Comparison of ENCODE assay signal across 28 cellular contexts in genomic region chr22:36573815-36574350, GRCh38.
"Had no signal": no experiment of that assay in that cellular context is flagged by ENCODE, and none has a peak within 500 bp of the region (broad histone marks: within the 10 kb centered on the region; RNA-seq: fewer than 3 reads in every experiment).

No MANE protein-coding gene starts in this region.

- H3K27ac ChIP-seq: ascending aorta, body of pancreas, VCaP had no signal

- H3K4me1 ChIP-seq: ascending aorta had no signal

- H3K27me3 ChIP-seq: ascending aorta, body of pancreas had no signal

- H3K36me3 ChIP-seq: ascending aorta had no signal

- H3K4me3 ChIP-seq: ascending aorta, body of pancreas had no signal

- FAIRE-seq: bronchial epithelial cell, TTC549 had no signal

- H3K9me3 ChIP-seq: ascending aorta, body of pancreas had no signal

- DNase-seq: activated CD4-positive, alpha-beta T cell treated with anti-CD3 and anti-CD28 coated beads for 48 hours; activated CD4-positive, alpha-beta T cell treated with anti-CD3 and anti-CD28 coated beads, Interleukin-2, amount 50 U/mL, for 4 hours; activated CD8-positive, alpha-beta memory T cell treated with anti-CD3 and anti-CD28 coated beads, Interleukin-2, amount 50 U/mL, for 48 hours; activated CD8-positive, alpha-beta T cell treated with anti-CD3 and anti-CD28 coated beads, Interleukin-2, amount 10 ng/mL, durations not matched to agents 7 days and 5 days; activated effector memory CD4-positive, alpha-beta T cell treated with anti-CD3 and anti-CD28 coated beads, Interleukin-2, amount 50 U/mL, for 16 hours; activated naive CD4-positive, alpha-beta T cell treated with Interleukin-2 at 50 U/mL for 16 hours; activated naive CD8-positive, alpha-beta T cell treated with anti-CD3 and anti-CD28 coated beads, Interleukin-2, amount 50 U/mL, for 24 hours; activated T-cell treated with anti-CD3 and anti-CD28 coated beads, Interleukin-2, amount 50 U/mL, for 1 hour; amniotic stem cell; body of pancreas; central memory CD4-positive, alpha-beta T cell; Karpas-422; MM.1S; NCI-H1105; NCI-H1436; NCI-H1694 treated with DMSO at 0.1 percent for 48 hours; NCI-H2081; NCI-H510A treated with DMSO at 0.1 percent for 48 hours; NCI-H748 treated with DMSO at 0.1 percent for 48 hours; SIG-M5; T-helper 17 cell; T-helper 9 cell had no signal

- ATAC-seq: activated CD4-positive, CD25-positive, alpha-beta regulatory T cell treated with anti-CD3 and anti-CD28 coated beads, Interleukin-2, amount 50 U/mL, for 24 hours; activated CD8-positive, alpha-beta T cell treated with anti-CD3 and anti-CD28 coated beads, Interleukin-2, amount 10 ng/mL, durations not matched to agents 7 days and 5 days; activated naive CD4-positive, alpha-beta T cell treated with anti-CD3 and anti-CD28 coated beads, Interleukin-2, amount 50 U/mL, for 72 hours; activated naive CD8-positive, alpha-beta T cell treated with anti-CD3 and anti-CD28 coated beads, Interleukin-2, amount 50 U/mL, for 24 hours; body of pancreas; T-helper 17 cell had no signal
